ENCODE assay signal across 8 cellular contexts in the genomic region with DNA sequence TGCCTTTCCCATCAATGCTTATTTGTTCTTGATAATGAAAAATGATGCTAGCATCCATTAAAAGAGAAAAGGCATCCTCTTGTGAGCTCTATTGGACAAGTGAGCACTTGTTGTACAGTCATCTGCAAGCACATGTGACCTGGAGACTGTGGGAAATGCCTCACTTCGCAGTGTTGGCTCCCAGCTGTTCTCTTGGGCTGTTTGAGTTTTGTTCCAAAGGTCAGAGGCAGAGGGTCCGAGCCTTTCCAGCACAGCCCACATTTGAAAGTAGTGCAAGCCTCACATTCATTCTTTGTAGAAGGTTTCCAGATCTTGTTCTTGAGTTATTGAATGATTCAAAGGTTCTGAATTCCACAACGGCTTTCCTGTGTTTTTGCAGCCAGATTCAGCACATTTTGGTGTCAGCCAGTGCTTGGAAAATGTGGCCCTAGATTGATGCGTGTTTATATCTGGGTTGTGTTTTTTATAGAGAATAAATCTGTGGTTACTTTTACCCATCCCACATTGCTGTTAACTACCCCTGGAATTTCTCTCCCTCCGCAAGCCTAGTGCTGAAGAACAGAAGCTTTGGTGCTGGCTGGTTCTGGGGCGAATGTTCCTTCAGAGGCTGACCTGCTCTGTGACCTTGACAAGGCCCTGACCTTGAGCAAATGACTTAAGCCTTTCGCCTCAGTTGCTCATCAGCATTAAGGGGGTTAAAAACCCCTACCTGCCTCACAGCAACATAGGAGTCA. TPM values are rescaled to one million over a fixed set of nuclear protein-coding genes. Genes with fewer than 3 reads are reported as not detected.
A peak's percentile ranks its signal among the peaks of the same experiment; 100 is the strongest.
DNase-seq lines count a peak whose midpoint lies in the region; ATAC-seq, FAIRE-seq and TF ChIP-seq lines count a peak whose summit lies in the region.

No MANE protein-coding gene starts in this region.

- peak; percentile 82 for ATAC-seq in HepG2
- no peak for ATAC-seq in GM19324 (IDR thresholded peaks at IDR 0.05; ENCODE audit: low FRiP score, unreplicated experiment)
- ATAC-seq in right cardiac atrium: no peak

- no peaks in the 10 kb centered on the region for H3K9me3 ChIP-seq in HepG2 (ENCODE audit: low read length)
- H3K9me3 ChIP-seq in right cardiac atrium (ENCODE audit: control insufficient read depth, low read length): no peaks in the 10 kb centered on the region

- intact Hi-C loops in HepG2 (cut with micrococcal nuclease; ENCODE audit: unreplicated experiment): loop anchor here (1.0 kb wide), 1 partner anchor 80 kb away; no protein-coding TSS in a partner anchor
- intact Hi-C loops in right cardiac atrium (cut with DNase I): no loop called here

- TF ChIP-seq RAD21 in HepG2 (CRISPR knock-in tag; IDR thresholded peaks at IDR 0.05): no peak

- in situ Hi-C loops in astrocyte of the cerebellum (cut with HindIII; ENCODE audit: low sequenced_read_pairs): loop anchor here (5.0 kb wide), 1 partner anchor 70 kb away; no protein-coding TSS in a partner anchor
- in situ Hi-C loops in HepG2 (cut with HindIII; ENCODE audit: extremely low pct_ligation_motif_present, low pct_unique_long_range_greater_than_20kb): no loop called here
- in situ Hi-C loops in GM13977 (cut with MboI; ENCODE audit: low pct_unique_long_range_greater_than_20kb, low sequenced_read_pairs, unreplicated experiment): no loop called here

- TF ChIP-seq CTCF in astrocyte of the cerebellum (IDR thresholded peaks at IDR 0.05; ENCODE audit: low read depth, low read length, missing control alignments): no peak
- peak; percentile 21; the same call in 1 of the 2 replicates for TF ChIP-seq CTCF in HepG2 (CRISPR knock-in tag; IDR thresholded peaks at IDR 0.05)
- no peak for TF ChIP-seq CTCF in GM13977 (IDR thresholded peaks at IDR 0.05; ENCODE audit: extremely low read depth, insufficient read depth, missing control alignments)

- peak overlapping the region; percentile 48 for H3K9ac ChIP-seq in HepG2 (ENCODE audit: insufficient read depth, low read depth, low read length)

- H3K36me3 ChIP-seq in HepG2 (replicated peaks in 1 of 2; ENCODE audit: control insufficient read depth in 1 of 2, insufficient read depth in 2 of 2, low read length in 2 of 2): no peaks in the 10 kb centered on the region

- CTCF ChIA-PET in HepG2 (lab: Yijun Ruan, JAX; ENCODE audit: low intra/inter-chr PET ratio, low total read pairs): no interaction called here

- H4K20me1 ChIP-seq in HepG2 (ENCODE audit: insufficient read depth, low read length): no peaks in the 10 kb centered on the region

- H2AFZ ChIP-seq in HepG2 (ENCODE audit: low read length): no peak overlapping the region

- no TSS peak for BruUV-seq in HepG2 (replicated peaks; lab: Mats Ljungman, UMichigan)

- TF ChIP-seq POLR2A in HepG2 (IDR thresholded peaks at IDR 0.05; ENCODE audit: insufficient read depth in 1 of 2, low read depth in 2 of 2, low read length in 2 of 2): no peak

- POLR2A ChIA-PET in HepG2 (lab: Yijun Ruan, JAX): interaction anchor here (0.7 to 1.5 kb wide), 4 partner anchors 9 to 54 kb away, joined by 3 to 10 read pairs (median 6); no protein-coding TSS in a partner anchor

- H3K27ac ChIP-seq in HepG2 (ENCODE audit: extremely low read length, insufficient read depth, low read length) (peak overlapping the region; percentile 71), right cardiac atrium (ENCODE audit: low read length) (no peak overlapping the region)

- H3K4me1 ChIP-seq in HepG2 (ENCODE audit: insufficient read depth, low read length) (peaks cover 69% of the 10 kb centered on the region), right cardiac atrium (ENCODE audit: control insufficient read depth, insufficient read depth, low read length) (no peaks in the 10 kb centered on the region)

- peak; percentile 97 for FAIRE-seq in HepG2 (lab: Jason Lieb, UNC)

- no peaks in the 10 kb centered on the region for H3K79me2 ChIP-seq in HepG2 (ENCODE audit: insufficient read depth, low read length)

- H3K27me3 ChIP-seq in HepG2 (ENCODE audit: control insufficient read depth in 1 of 2, insufficient read depth in 2 of 2, low read length in 2 of 2) (no peaks in the 10 kb centered on the region), right cardiac atrium (ENCODE audit: control insufficient read depth, insufficient read depth) (no peaks in the 10 kb centered on the region)

- DNase-seq in A172 (ENCODE audit: low spot score) (peak; percentile 60), NCI-H1436 treated with DMSO at 0.1 percent for 48 hours (lab: John Stamatoyannopoulos, UW) (peak; percentile 85), astrocyte of the cerebellum (ENCODE audit: low read depth) (peak; percentile 84), HepG2 (ENCODE audit: low spot score) (peak; percentile 95), RPMI8226 (no peak), GM13977 (ENCODE audit: low spot score) (no peak), right cardiac atrium (no peak)

- peak in 1 of 2 experiments; percentile 73; a peak in 2 of 4 replicates for TF ChIP-seq EP300 in HepG2 (IDR thresholded peaks at IDR 0.05; ENCODE audit: low read depth in 2 of 2, low read length in 2 of 2)
- no peak for TF ChIP-seq EP300 in HepG2 (CRISPR knock-in tag; IDR thresholded peaks at IDR 0.05; ENCODE audit: borderline replicate concordance)

- 22% methylated on average over 7 of the region's 7 CpGs for WGBS in HepG2 (ENCODE audit: low lambda C conversion rate)
- WGBS in right cardiac atrium: 56% methylated on average over 7 of the region's 7 CpGs

- H3K4me2 ChIP-seq in HepG2 (ENCODE audit: low read depth, low read length): peak overlapping the region; percentile 74

- H3K4me3 ChIP-seq in astrocyte of the cerebellum (ENCODE audit: low read depth, low read length) (no peak overlapping the region), HepG2 (replicated peaks in 1 of 3; ENCODE audit: insufficient read depth in 1 of 3, low read depth in 2 of 3, low read length in 3 of 3) (peak overlapping the region in 1 of 3 experiments; percentile 39; a peak in 2 of 6 replicates), right cardiac atrium (ENCODE audit: low read length) (no peak overlapping the region)

TF ChIP-seq in HepG2, 621 proteins besides CTCF, POLR2A, EP300 and RAD21 (continues in another document):
- peak; percentile 86 for TF ChIP-seq SAP130 (CRISPR knock-in tag; IDR thresholded peaks at IDR 0.05; ENCODE audit: low read depth)

RNA-seq across cellular contexts. Expression of a gene that starts 49.8 kb away (rescaled TPM):
- total RNA-seq in A172 (2014; rRNA removed; shearing (Covaris generic)): 0.14 and 1.5 TPM in 2 replicates
- total RNA-seq in HepG2 (2016; rRNA removed; fragmentation: Illumina TruSeq; extraction: Trizol) (0.70 and 0.95 TPM in 2 replicates), right cardiac atrium (not detected)
- total RNA-seq in HepG2 (2016; cell fraction: cytosol; rRNA removed; fragmentation: Illumina TruSeq; extraction: Trizol; ENCODE audit: low read depth): 0.10 and 0.18 TPM in 2 replicates
- 0.51 and 1.0 TPM in 2 replicates for total RNA-seq in HepG2 (2016; cell fraction: insoluble cytoplasmic fraction; rRNA removed; fragmentation: Illumina TruSeq; extraction: Trizol)
- total RNA-seq in HepG2 (2016; cell fraction: membrane; rRNA removed; fragmentation: Illumina TruSeq; extraction: Trizol): 0.17 and 0.31 TPM in 2 replicates
- 1.9 and 2.1 TPM in 2 replicates for total RNA-seq in HepG2 (2016; cell fraction: nucleus; rRNA removed; fragmentation: Illumina TruSeq; extraction: Trizol)
- polyA plus RNA-seq in HepG2 (2011; rRNA removed) (9.8 and 10.0 TPM in 2 replicates), right cardiac atrium (0.14 TPM)
- polyA plus RNA-seq in HepG2 (2011; cell fraction: cytosol; rRNA removed): 3.0 and 7.2 TPM in 2 replicates
- polyA plus RNA-seq in HepG2 (2011; cell fraction: nucleus; rRNA removed): 4.1 and 7.8 TPM in 2 replicates
- 25.1 and 45.8 TPM in 2 replicates for polyA plus RNA-seq in HepG2 (2012)
- 0.11 and 0.24 TPM in 2 replicates for polyA plus RNA-seq in HepG2 (2016; cell fraction: cytosol; fragmentation: Illumina TruSeq; extraction: Trizol; ENCODE audit: low read depth)
- 0.56 and 1.3 TPM in 2 replicates for polyA plus RNA-seq in HepG2 (2016; cell fraction: insoluble cytoplasmic fraction; fragmentation: Illumina TruSeq; extraction: Trizol; ENCODE audit: low read depth)
- polyA plus RNA-seq in HepG2 (2016; cell fraction: membrane; fragmentation: Illumina TruSeq; extraction: Trizol; ENCODE audit: low read depth): 0.18 and 0.21 TPM in 2 replicates
- 2.6 and 4.5 TPM in 2 replicates for polyA plus RNA-seq in HepG2 (2016; cell fraction: nucleus; fragmentation: Illumina TruSeq; extraction: Trizol; ENCODE audit: insufficient read depth, low read depth)
- 1.1 and 21.8 TPM in 2 replicates for polyA minus RNA-seq in HepG2 (2011; rRNA and poly(A)+ RNA removed; ENCODE audit: low replicate concordance)
- 16.0 and 28.9 TPM in 2 replicates for polyA minus RNA-seq in HepG2 (2011; cell fraction: cytosol; rRNA and poly(A)+ RNA removed)
- 5.7 and 10.7 TPM in 2 replicates for polyA minus RNA-seq in HepG2 (2011; cell fraction: nucleus; rRNA and poly(A)+ RNA removed)

RNA-seq across cellular contexts. Expression of a gene that starts 56.5 kb away (rescaled TPM):
- 22.3 and 24.4 TPM in 2 replicates for total RNA-seq in A172 (2014; rRNA removed; shearing (Covaris generic))
- total RNA-seq in HepG2 (2016; rRNA removed; fragmentation: Illumina TruSeq; extraction: Trizol): 13.3 and 15.3 TPM in 2 replicates
- total RNA-seq in HepG2 (2016; cell fraction: cytosol; rRNA removed; fragmentation: Illumina TruSeq; extraction: Trizol; ENCODE audit: low read depth): 14.8 and 17.2 TPM in 2 replicates
- total RNA-seq in HepG2 (2016; cell fraction: insoluble cytoplasmic fraction; rRNA removed; fragmentation: Illumina TruSeq; extraction: Trizol): 13.7 and 14.2 TPM in 2 replicates
- total RNA-seq in HepG2 (2016; cell fraction: membrane; rRNA removed; fragmentation: Illumina TruSeq; extraction: Trizol): 9.3 and 11.0 TPM in 2 replicates
- total RNA-seq in HepG2 (2016; cell fraction: nucleus; rRNA removed; fragmentation: Illumina TruSeq; extraction: Trizol): 16.2 and 19.2 TPM in 2 replicates
- 6.6 and 7.2 TPM in 2 replicates for polyA plus RNA-seq in HepG2 (2011; rRNA removed)
- 4.1 and 5.0 TPM in 2 replicates for polyA plus RNA-seq in HepG2 (2011; cell fraction: cytosol; rRNA removed)
- 5.8 and 10.1 TPM in 2 replicates for polyA plus RNA-seq in HepG2 (2011; cell fraction: nucleus; rRNA removed)
- polyA plus RNA-seq in HepG2 (2012): 5.7 and 6.7 TPM in 2 replicates
- polyA plus RNA-seq in HepG2 (2016; cell fraction: cytosol; fragmentation: Illumina TruSeq; extraction: Trizol; ENCODE audit: low read depth): 0.63 and 0.68 TPM in 2 replicates
- polyA plus RNA-seq in HepG2 (2016; cell fraction: insoluble cytoplasmic fraction; fragmentation: Illumina TruSeq; extraction: Trizol; ENCODE audit: low read depth): 7.7 and 7.8 TPM in 2 replicates
- polyA plus RNA-seq in HepG2 (2016; cell fraction: membrane; fragmentation: Illumina TruSeq; extraction: Trizol; ENCODE audit: low read depth): 1.3 and 1.7 TPM in 2 replicates
- polyA plus RNA-seq in HepG2 (2016; cell fraction: nucleus; fragmentation: Illumina TruSeq; extraction: Trizol; ENCODE audit: insufficient read depth, low read depth): 6.0 and 6.4 TPM in 2 replicates
- 85.5 and 144 TPM in 2 replicates for polyA minus RNA-seq in HepG2 (2011; rRNA and poly(A)+ RNA removed; ENCODE audit: low replicate concordance)
- 17.1 and 17.6 TPM in 2 replicates for polyA minus RNA-seq in HepG2 (2011; cell fraction: cytosol; rRNA and poly(A)+ RNA removed)
- 40.7 and 56.8 TPM in 2 replicates for polyA minus RNA-seq in HepG2 (2011; cell fraction: nucleus; rRNA and poly(A)+ RNA removed)
- 10 to 100 TPM in 2 of 4 donors, 1 to 10 TPM in 2; 8.8 to 11.5 (median 10.0) TPM for total RNA-seq in right cardiac atrium
- polyA plus RNA-seq in right cardiac atrium: 2.1 TPM

Comparison
In these comparisons a context has a peak if more than half of its experiments do, and no peak if none do; other contexts are left out.
1. DNase-seq: peak in A172 (single experiment), NCI-H1436 treated with DMSO at 0.1 percent for 48 hours (single experiment), astrocyte of the cerebellum (single experiment) and HepG2 (single experiment); none in RPMI8226 (single experiment), GM13977 (single experiment) and right cardiac atrium (0 of 3).